In genomic region chr1:23559985-23560755, GRCh38 we compare ENCODE assay signal across 8 cellular contexts. TPM values are rescaled to one million over a fixed set of nuclear protein-coding genes. Genes with fewer than 3 reads are reported as not detected.
DNase-seq lines count a peak whose midpoint lies in the region; ATAC-seq and TF ChIP-seq lines count a peak whose summit lies in the region.

No MANE protein-coding gene starts in this region.

- ATAC-seq in HG03097 (IDR thresholded peaks at IDR 0.05; ENCODE audit: low FRiP score, unreplicated experiment) = no peak

- H3K36me3 Mint-ChIP-seq in glutamatergic neuron (ENCODE audit: unreplicated experiment) = no peaks in the 10 kb centered on the region

- H3K27me3 ChIP-seq in smooth muscle cell (ENCODE audit: low read depth) = no peaks in the 10 kb centered on the region

- H3K4me1 Mint-ChIP-seq in glutamatergic neuron (ENCODE audit: low read depth, unreplicated experiment) = peaks cover 39% of the 10 kb centered on the region

- TF ChIP-seq CTCF in VCaP (conservative IDR thresholded peaks at IDR 0.05) (no peak), glutamatergic neuron (IDR thresholded peaks at IDR 0.05; ENCODE audit: partially characterized antibody, unreplicated experiment) (no peak), smooth muscle cell (IDR thresholded peaks at IDR 0.05; ENCODE audit: borderline replicate concordance, insufficient read depth, poor library complexity, severe bottlenecking) (no peak)

- H2AFZ ChIP-seq in smooth muscle cell (ENCODE audit: low read depth) = no peak overlapping the region

- H3K9me3 Mint-ChIP-seq in glutamatergic neuron (ENCODE audit: unreplicated experiment) = peaks cover 7% of the 10 kb centered on the region

- H3K27ac ChIP-seq in VCaP = peak overlapping the region; percentile 95
- peak overlapping the region; percentile 99 for H3K27ac ChIP-seq in smooth muscle cell (ENCODE audit: low read depth)

- H4K20me1 ChIP-seq in smooth muscle cell (ENCODE audit: low read depth) = peaks cover 35% of the 10 kb centered on the region

- DNase-seq in NOMO-1 treated with DMSO at 0.1 percent for 48 hours (lab: John Stamatoyannopoulos, UW; ENCODE audit: unreplicated experiment) = peak; percentile 23
- DNase-seq in NOMO-1 treated with dmso at 0.1 percent for 144 hours (lab: John Stamatoyannopoulos, UW; ENCODE audit: unreplicated experiment) = no peak
- DNase-seq in glutamatergic neuron = no peak
- no peak for DNase-seq in smooth muscle cell (lab: John Stamatoyannopoulos, UW; ENCODE audit: unreplicated experiment)
- DNase-seq in HuH-7.5 (ENCODE audit: low spot score) = no peak
- DNase-seq in DMS153 (lab: John Stamatoyannopoulos, UW) = no peak

- H3K4me3 Mint-ChIP-seq in glutamatergic neuron (ENCODE audit: unreplicated experiment) = peak overlapping the region; percentile 93

- no peaks in the 10 kb centered on the region for H3K9me3 ChIP-seq in smooth muscle cell (replicated peaks; ENCODE audit: low read depth)

- H3F3A ChIP-seq in smooth muscle cell (ENCODE audit: low read depth) = peaks cover 69% of the 10 kb centered on the region

- peaks cover 9% of the 10 kb centered on the region for H3K27me3 Mint-ChIP-seq in glutamatergic neuron (ENCODE audit: unreplicated experiment)

- peak overlapping the region; percentile 89 for H3K9ac ChIP-seq in smooth muscle cell (ENCODE audit: low read depth)

- peak overlapping the region; percentile 85 for H3K27ac Mint-ChIP-seq in glutamatergic neuron (ENCODE audit: unreplicated experiment)

- WGBS in smooth muscle cell (ENCODE audit: low lambda C conversion rate) = 3% methylated on average over 6 of the region's 6 CpGs

- peak overlapping the region; percentile 98 for H3K4me2 ChIP-seq in smooth muscle cell

- peaks cover 80% of the 10 kb centered on the region for H3K4me1 ChIP-seq in smooth muscle cell (ENCODE audit: low read depth)

- peaks cover 24% of the 10 kb centered on the region for H3K79me2 ChIP-seq in smooth muscle cell (ENCODE audit: low read depth)

- H3K36me3 ChIP-seq in smooth muscle cell (ENCODE audit: low read depth) = no peaks in the 10 kb centered on the region

- H3K4me3 ChIP-seq in smooth muscle cell = peak overlapping the region; percentile 89

RNA-seq across cellular contexts. Expression of gene ID3, which starts 0.9 kb away (rescaled TPM):
- total RNA-seq in glutamatergic neuron (ENCODE audit: unreplicated experiment) (10.9 TPM), smooth muscle cell (629 and 752 TPM in 2 replicates)
- polyA plus RNA-seq in smooth muscle cell = 929 and 1,018 TPM in 2 replicates

RNA-seq across cellular contexts. Expression of gene E2F2, which starts 29.1 kb away (rescaled TPM):
- 5.4 TPM for total RNA-seq in glutamatergic neuron (ENCODE audit: unreplicated experiment)
- total RNA-seq in smooth muscle cell = 0.63 and 1.2 TPM in 2 replicates
- polyA plus RNA-seq in smooth muscle cell = 1.4 and 2.1 TPM in 2 replicates

Comparison
In these comparisons a context has a peak if more than half of its experiments do, and no peak if none do; other contexts are left out.
1. RNA of gene ID3, which starts 0.9 kb away (total RNA-seq): 629 to 752 TPM in smooth muscle cell; 10.9 TPM in glutamatergic neuron (single experiment); every median in the first group is over 10 times any median in the second.